ENCODE assay signal across 9 cellular contexts in the genomic region with DNA sequence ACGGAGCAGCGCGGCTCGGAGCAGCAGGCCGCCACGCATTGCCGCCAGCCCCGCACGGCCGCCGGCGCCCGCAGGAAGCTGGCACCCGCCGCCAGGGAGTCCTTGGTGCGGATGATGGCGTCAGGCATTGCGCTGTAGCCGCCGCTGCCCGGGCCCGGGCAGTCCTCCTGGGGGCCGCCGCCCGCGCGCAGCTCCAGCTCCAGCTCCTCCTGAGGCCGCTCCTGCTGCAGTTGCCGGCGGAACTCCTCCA. TPM values are rescaled to one million over a fixed set of nuclear protein-coding genes. Genes with fewer than 3 reads are reported as not detected.
DNase-seq lines count a peak whose midpoint lies in the region; ATAC-seq, FAIRE-seq and TF ChIP-seq lines count a peak whose summit lies in the region.
"Had no signal": no experiment of that assay in that cellular context is flagged by ENCODE, and none has a peak within 500 bp of the region (broad histone marks: within the 10 kb centered on the region; RNA-seq: fewer than 3 reads in every experiment).

No MANE protein-coding gene starts in this region.

- H3K9me3 Mint-ChIP-seq in activated naive CD8-positive, alpha-beta T cell treated with anti-CD3 and anti-CD28 coated beads, Interleukin-2, amount 10 ng/mL, durations not matched to agents 7 days and 5 days, result no peaks in the 10 kb centered on the region
- H3K9me3 Mint-ChIP-seq: T-helper 1 cell treated with Interleukin-12 subunit alpha and Interleukin-12 subunit beta and Interleukin-4 antibody, amounts not matched to agents 30 μg/mL and 1 μg/mL, for 36 hours had no signal

- ATAC-seq in GM18519 (IDR thresholded peaks at IDR 0.05; ENCODE audit: low FRiP score, unreplicated experiment) (peak; percentile 20), HG02970 (IDR thresholded peaks at IDR 0.05; ENCODE audit: low FRiP score, unreplicated experiment) (peak; percentile 24), HepG2 (peak; percentile 2; the same call in 2 of the 3 replicates), GM18505 (IDR thresholded peaks at IDR 0.05; ENCODE audit: unreplicated experiment) (no peak)
- peak; percentile 8 for ATAC-seq in activated naive CD8-positive, alpha-beta T cell treated with anti-CD3 and anti-CD28 coated beads, Interleukin-2, amount 10 ng/mL, durations not matched to agents 7 days and 5 days (ENCODE audit: low read depth)

- peak overlapping the region; percentile 80 for H3K9ac ChIP-seq in HepG2 (ENCODE audit: insufficient read depth, low read depth, low read length)

- in situ Hi-C loops in HepG2 (cut with HindIII; ENCODE audit: extremely low pct_ligation_motif_present, low pct_unique_long_range_greater_than_20kb), result no loop called here

- H3K9me3 ChIP-seq in HepG2 (ENCODE audit: low read length), result no peaks in the 10 kb centered on the region
- no peaks in the 10 kb centered on the region for H3K9me3 ChIP-seq in tibial artery

- no peak overlapping the region for H3K27ac Mint-ChIP-seq in activated naive CD8-positive, alpha-beta T cell treated with anti-CD3 and anti-CD28 coated beads, Interleukin-2, amount 10 ng/mL, durations not matched to agents 7 days and 5 days
- H3K27ac Mint-ChIP-seq: T-helper 1 cell treated with Interleukin-12 subunit alpha and Interleukin-12 subunit beta and Interleukin-4 antibody, amounts not matched to agents 30 μg/mL and 1 μg/mL, for 36 hours had no signal

- CTCF ChIA-PET in HepG2 (lab: Yijun Ruan, JAX; ENCODE audit: low intra/inter-chr PET ratio, low total read pairs), result interaction anchor here (2.4 to 4.0 kb wide), 2 partner anchors 23 to 29 kb away, joined by 28 to 37 read pairs; no protein-coding TSS in a partner anchor

- H3K27me3 ChIP-seq in HepG2 (ENCODE audit: control insufficient read depth in 1 of 2, insufficient read depth in 2 of 2, low read length in 2 of 2), result no peaks in the 10 kb centered on the region; a peak in 1 of 5 replicates
- no peaks in the 10 kb centered on the region for H3K27me3 ChIP-seq in tibial artery

- FAIRE-seq in HepG2 (lab: Jason Lieb, UNC), result no peak

- H3K4me2 ChIP-seq in HepG2 (ENCODE audit: low read depth, low read length), result peak overlapping the region; percentile 88

- H3K4me1 Mint-ChIP-seq in activated naive CD8-positive, alpha-beta T cell treated with anti-CD3 and anti-CD28 coated beads, Interleukin-2, amount 10 ng/mL, durations not matched to agents 7 days and 5 days, result peaks cover 5% of the 10 kb centered on the region

- peak overlapping the region; percentile 87 for H3K27ac ChIP-seq in HepG2 (ENCODE audit: extremely low read length, insufficient read depth, low read length)
- H3K27ac ChIP-seq in tibial artery, result peak overlapping the region; percentile 90 to 96

- intact Hi-C loops in HepG2 (cut with micrococcal nuclease; ENCODE audit: unreplicated experiment), result loop anchor here (5.0 kb wide), 1 partner anchor 116 kb away; a partner anchor contains a TSS
- intact Hi-C loops in tibial artery (cut with DNase I; ENCODE audit: low total_unique reads), result no loop called here

- H2AFZ ChIP-seq in HepG2 (ENCODE audit: low read length), result no peak overlapping the region

- POLR2A ChIA-PET in activated naive CD8-positive, alpha-beta T cell treated with anti-CD3 and anti-CD28 coated beads, Interleukin-2, amount 10 ng/mL, durations not matched to agents 7 days and 5 days (lab: Charles Lee), result no interaction called here
- POLR2A ChIA-PET in HepG2 (lab: Yijun Ruan, JAX), result interaction anchor here (1.7 to 7.4 kb wide), 2 partner anchors 17 to 32 kb away, joined by 7 to 56 read pairs; no protein-coding TSS in a partner anchor

- H3K27me3 Mint-ChIP-seq in activated naive CD8-positive, alpha-beta T cell treated with anti-CD3 and anti-CD28 coated beads, Interleukin-2, amount 10 ng/mL, durations not matched to agents 7 days and 5 days, result peaks cover 39% of the 10 kb centered on the region

- TF ChIP-seq EP300 in HepG2 (IDR thresholded peaks at IDR 0.05; ENCODE audit: low read depth in 2 of 2, low read length in 2 of 2), result no peak
- TF ChIP-seq EP300 in HepG2 (CRISPR knock-in tag; IDR thresholded peaks at IDR 0.05; ENCODE audit: borderline replicate concordance), result no peak

- DNase-seq in activated naive CD8-positive, alpha-beta T cell treated with anti-CD3 and anti-CD28 coated beads, Interleukin-2, amount 10 ng/mL, durations not matched to agents 7 days and 5 days, result no peak
- DNase-seq in HepG2 (ENCODE audit: low spot score) (no peak), tibial artery (peak in 1 of 2 donors; percentile 71), GM20000 (ENCODE audit: low spot score) (no peak), UCSD-AML1 (lab: John Stamatoyannopoulos, UW; ENCODE audit: unreplicated experiment) (no peak)

- TF ChIP-seq CTCF in HepG2 (CRISPR knock-in tag; IDR thresholded peaks at IDR 0.05) (no peak), tibial artery (IDR thresholded peaks at IDR 0.05) (no peak), GM20000 (IDR thresholded peaks at IDR 0.05; ENCODE audit: extremely low read depth, missing control alignments) (no peak)

- H4K20me1 ChIP-seq in HepG2 (ENCODE audit: insufficient read depth, low read length), result peaks cover 16% of the 10 kb centered on the region; the same call in 1 of the 2 replicates

- no peaks in the 10 kb centered on the region for H3K36me3 ChIP-seq in HepG2 (replicated peaks in 1 of 2; ENCODE audit: control insufficient read depth in 1 of 2, insufficient read depth in 2 of 2, low read length in 2 of 2)
- H3K36me3 ChIP-seq in tibial artery, result no peaks in the 10 kb centered on the region

- H3K4me3 ChIP-seq in HepG2 (replicated peaks in 1 of 3; ENCODE audit: insufficient read depth in 1 of 3, low read depth in 2 of 3, low read length in 3 of 3) (peak overlapping the region; percentile 66 to 93 (median 83)), tibial artery (peak overlapping the region; percentile 74 to 77)

- H3K79me2 ChIP-seq in HepG2 (ENCODE audit: insufficient read depth, low read length), result peaks cover 27% of the 10 kb centered on the region

- TF ChIP-seq RAD21 in HepG2 (CRISPR knock-in tag; IDR thresholded peaks at IDR 0.05), result no peak

- peaks cover 63% of the 10 kb centered on the region for H3K4me1 ChIP-seq in HepG2 (ENCODE audit: insufficient read depth, low read length)
- peaks cover 0 to 34% (median 10%) of the 10 kb centered on the region in 4 donors for H3K4me1 ChIP-seq in tibial artery

- TF ChIP-seq POLR2A in HepG2 (IDR thresholded peaks at IDR 0.05; ENCODE audit: insufficient read depth in 1 of 2, low read depth in 2 of 2, low read length in 2 of 2), result no peak
- no peak for TF ChIP-seq POLR2A in GM18505 (IDR thresholded peaks at IDR 0.05; ENCODE audit: borderline replicate concordance, extremely low read depth, insufficient read depth, insufficient read length)

- BruUV-seq in HepG2 (replicated peaks; lab: Mats Ljungman, UMichigan), result no TSS peak

- WGBS in HepG2 (ENCODE audit: low lambda C conversion rate), result 0% methylated on average over 12 of the region's 30 CpGs

- no peaks in the 10 kb centered on the region for H3K36me3 Mint-ChIP-seq in activated naive CD8-positive, alpha-beta T cell treated with anti-CD3 and anti-CD28 coated beads, Interleukin-2, amount 10 ng/mL, durations not matched to agents 7 days and 5 days

- H3K4me3 Mint-ChIP-seq in activated naive CD8-positive, alpha-beta T cell treated with anti-CD3 and anti-CD28 coated beads, Interleukin-2, amount 10 ng/mL, durations not matched to agents 7 days and 5 days, result no peak overlapping the region

RNA-seq across cellular contexts. Expression of a gene that starts 0.6 kb away (rescaled TPM):
- 1 to 10 TPM; 2.3 to 2.7 TPM for total RNA-seq in activated naive CD8-positive, alpha-beta T cell treated with anti-CD3 and anti-CD28 coated beads, Interleukin-2, amount 10 ng/mL, durations not matched to agents 7 days and 5 days
- 32.1 and 48.9 TPM in 2 replicates for total RNA-seq in HepG2 (2016; rRNA removed; fragmentation: Illumina TruSeq; extraction: Trizol)
- total RNA-seq in HepG2 (2016; cell fraction: cytosol; rRNA removed; fragmentation: Illumina TruSeq; extraction: Trizol; ENCODE audit: low read depth), result 13.6 and 13.7 TPM in 2 replicates
- 32.2 and 47.6 TPM in 2 replicates for total RNA-seq in HepG2 (2016; cell fraction: insoluble cytoplasmic fraction; rRNA removed; fragmentation: Illumina TruSeq; extraction: Trizol)
- 24.5 and 28.9 TPM in 2 replicates for total RNA-seq in HepG2 (2016; cell fraction: membrane; rRNA removed; fragmentation: Illumina TruSeq; extraction: Trizol)
- 41.9 and 47.5 TPM in 2 replicates for total RNA-seq in HepG2 (2016; cell fraction: nucleus; rRNA removed; fragmentation: Illumina TruSeq; extraction: Trizol)
- polyA plus RNA-seq in HepG2 (2011; rRNA removed), result 32.4 and 35.8 TPM in 2 replicates
- 25.8 and 29.0 TPM in 2 replicates for polyA plus RNA-seq in HepG2 (2011; cell fraction: cytosol; rRNA removed)
- 17.4 and 23.9 TPM in 2 replicates for polyA plus RNA-seq in HepG2 (2011; cell fraction: nucleus; rRNA removed)
- polyA plus RNA-seq in HepG2 (2012), result 41.6 TPM in 2 replicates
- polyA plus RNA-seq in HepG2 (2016; cell fraction: cytosol; fragmentation: Illumina TruSeq; extraction: Trizol; ENCODE audit: low read depth), result 5.0 and 5.9 TPM in 2 replicates
- 33.9 and 34.7 TPM in 2 replicates for polyA plus RNA-seq in HepG2 (2016; cell fraction: insoluble cytoplasmic fraction; fragmentation: Illumina TruSeq; extraction: Trizol; ENCODE audit: low read depth)
- polyA plus RNA-seq in HepG2 (2016; cell fraction: membrane; fragmentation: Illumina TruSeq; extraction: Trizol; ENCODE audit: low read depth), result 16.2 and 18.5 TPM in 2 replicates
- polyA plus RNA-seq in HepG2 (2016; cell fraction: nucleus; fragmentation: Illumina TruSeq; extraction: Trizol; ENCODE audit: insufficient read depth, low read depth), result 61.0 and 62.4 TPM in 2 replicates
- polyA minus RNA-seq in HepG2 (2011; rRNA and poly(A)+ RNA removed; ENCODE audit: low replicate concordance), result 115 and 160 TPM in 2 replicates
- polyA minus RNA-seq in HepG2 (2011; cell fraction: cytosol; rRNA and poly(A)+ RNA removed), result 33.6 and 36.5 TPM in 2 replicates
- 18.3 and 25.0 TPM in 2 replicates for polyA minus RNA-seq in HepG2 (2011; cell fraction: nucleus; rRNA and poly(A)+ RNA removed)

RNA-seq across cellular contexts. Expression of a gene that starts 34.4 kb away (rescaled TPM):
- not detected for total RNA-seq in activated naive CD8-positive, alpha-beta T cell treated with anti-CD3 and anti-CD28 coated beads, Interleukin-2, amount 10 ng/mL, durations not matched to agents 7 days and 5 days
- total RNA-seq in HepG2 (2016; rRNA removed; fragmentation: Illumina TruSeq; extraction: Trizol), result not detected in 2 replicates
- total RNA-seq in HepG2 (2016; cell fraction: cytosol; rRNA removed; fragmentation: Illumina TruSeq; extraction: Trizol; ENCODE audit: low read depth), result not detected in 2 replicates
- not detected in 2 replicates for total RNA-seq in HepG2 (2016; cell fraction: insoluble cytoplasmic fraction; rRNA removed; fragmentation: Illumina TruSeq; extraction: Trizol)
- not detected in 2 replicates for total RNA-seq in HepG2 (2016; cell fraction: membrane; rRNA removed; fragmentation: Illumina TruSeq; extraction: Trizol)
- total RNA-seq in HepG2 (2016; cell fraction: nucleus; rRNA removed; fragmentation: Illumina TruSeq; extraction: Trizol), result not detected in 2 replicates
- polyA plus RNA-seq in HepG2 (2011; rRNA removed), result not detected in 2 replicates
- not detected in 2 replicates for polyA plus RNA-seq in HepG2 (2011; cell fraction: cytosol; rRNA removed)
- polyA plus RNA-seq in HepG2 (2011; cell fraction: nucleus; rRNA removed), result not detected in 2 replicates
- polyA plus RNA-seq in HepG2 (2012), result not detected in 2 replicates
- not detected in 2 replicates for polyA plus RNA-seq in HepG2 (2016; cell fraction: cytosol; fragmentation: Illumina TruSeq; extraction: Trizol; ENCODE audit: low read depth)
- not detected in 2 replicates for polyA plus RNA-seq in HepG2 (2016; cell fraction: insoluble cytoplasmic fraction; fragmentation: Illumina TruSeq; extraction: Trizol; ENCODE audit: low read depth)
- polyA plus RNA-seq in HepG2 (2016; cell fraction: membrane; fragmentation: Illumina TruSeq; extraction: Trizol; ENCODE audit: low read depth), result not detected in 2 replicates
- not detected in 2 replicates for polyA plus RNA-seq in HepG2 (2016; cell fraction: nucleus; fragmentation: Illumina TruSeq; extraction: Trizol; ENCODE audit: insufficient read depth, low read depth)
- polyA minus RNA-seq in HepG2 (2011; rRNA and poly(A)+ RNA removed; ENCODE audit: low replicate concordance), result 19.1 TPM in 1 of 2 replicates, not detected in the other
- not detected in 2 replicates for polyA minus RNA-seq in HepG2 (2011; cell fraction: cytosol; rRNA and poly(A)+ RNA removed)
- not detected in 2 replicates for polyA minus RNA-seq in HepG2 (2011; cell fraction: nucleus; rRNA and poly(A)+ RNA removed)

RNA-seq across cellular contexts. Expression of a gene that starts 59.4 kb away (rescaled TPM):
- not detected for total RNA-seq in activated naive CD8-positive, alpha-beta T cell treated with anti-CD3 and anti-CD28 coated beads, Interleukin-2, amount 10 ng/mL, durations not matched to agents 7 days and 5 days
- total RNA-seq in HepG2 (2016; rRNA removed; fragmentation: Illumina TruSeq; extraction: Trizol), result not detected in 2 replicates
- total RNA-seq in HepG2 (2016; cell fraction: cytosol; rRNA removed; fragmentation: Illumina TruSeq; extraction: Trizol; ENCODE audit: low read depth), result not detected in 2 replicates
- not detected in 2 replicates for total RNA-seq in HepG2 (2016; cell fraction: insoluble cytoplasmic fraction; rRNA removed; fragmentation: Illumina TruSeq; extraction: Trizol)
- total RNA-seq in HepG2 (2016; cell fraction: membrane; rRNA removed; fragmentation: Illumina TruSeq; extraction: Trizol), result not detected in 2 replicates
- total RNA-seq in HepG2 (2016; cell fraction: nucleus; rRNA removed; fragmentation: Illumina TruSeq; extraction: Trizol), result not detected in 2 replicates
- polyA plus RNA-seq in HepG2 (2011; rRNA removed), result not detected in 2 replicates
- not detected in 2 replicates for polyA plus RNA-seq in HepG2 (2011; cell fraction: cytosol; rRNA removed)
- not detected in 2 replicates for polyA plus RNA-seq in HepG2 (2011; cell fraction: nucleus; rRNA removed)
- polyA plus RNA-seq in HepG2 (2012), result not detected in 2 replicates
- not detected in 2 replicates for polyA plus RNA-seq in HepG2 (2016; cell fraction: cytosol; fragmentation: Illumina TruSeq; extraction: Trizol; ENCODE audit: low read depth)
- not detected in 2 replicates for polyA plus RNA-seq in HepG2 (2016; cell fraction: insoluble cytoplasmic fraction; fragmentation: Illumina TruSeq; extraction: Trizol; ENCODE audit: low read depth)
- not detected in 2 replicates for polyA plus RNA-seq in HepG2 (2016; cell fraction: membrane; fragmentation: Illumina TruSeq; extraction: Trizol; ENCODE audit: low read depth)
- not detected in 2 replicates for polyA plus RNA-seq in HepG2 (2016; cell fraction: nucleus; fragmentation: Illumina TruSeq; extraction: Trizol; ENCODE audit: insufficient read depth, low read depth)
- polyA minus RNA-seq in HepG2 (2011; rRNA and poly(A)+ RNA removed; ENCODE audit: low replicate concordance), result 6.1 TPM in 1 of 2 replicates, not detected in the other
- not detected in 2 replicates for polyA minus RNA-seq in HepG2 (2011; cell fraction: cytosol; rRNA and poly(A)+ RNA removed)
- not detected in 2 replicates for polyA minus RNA-seq in HepG2 (2011; cell fraction: nucleus; rRNA and poly(A)+ RNA removed)
